Comparison of ENCODE assay signal across 8 cellular contexts in genomic region chr21:33433425-33434114, GRCh38. TPM values are rescaled to one million over a fixed set of nuclear protein-coding genes. Genes with fewer than 3 reads are reported as not detected.
DNase-seq lines count a peak whose midpoint lies in the region; ATAC-seq, FAIRE-seq and TF ChIP-seq lines count a peak whose summit lies in the region.

No MANE protein-coding gene starts in this region.

- intact Hi-C loops in psoas muscle (cut with DNase I) (no loop called here), posterior vena cava (cut with DNase I) (loop anchor here (10.0 kb wide), 2 partner anchors 59 to 69 kb away; no protein-coding TSS in a partner anchor)

- 83 to 86% (median 85%) methylated on average over 8 of the region's 8 CpGs for WGBS in psoas muscle, 3 donors

- H3K9me3 ChIP-seq in psoas muscle, result no peaks in the 10 kb centered on the region

- H3K4me1 ChIP-seq in psoas muscle, result peaks cover 12% of the 10 kb centered on the region

- H3K4me3 ChIP-seq in fibroblast of mammary gland (ENCODE audit: control insufficient read depth, low read depth, low read length) (no peak overlapping the region), psoas muscle (no peak overlapping the region)

- DNase-seq in GM12891 (ENCODE audit: insufficient read length, low spot score), result no peak
- peak; percentile 95 for DNase-seq in SIG-M5 treated with dmso at 0.1 percent for 504 hours (lab: John Stamatoyannopoulos, UW; ENCODE audit: unreplicated experiment)
- peak; percentile 34 for DNase-seq in fibroblast of mammary gland (ENCODE audit: low read depth)
- DNase-seq in psoas muscle, result no peak
- DNase-seq in T-helper 9 cell, result no peak
- DNase-seq in NCI-H2171 (lab: John Stamatoyannopoulos, UW), result no peak
- DNase-seq in posterior vena cava (ENCODE audit: low spot score), result no peak

- no peaks in the 10 kb centered on the region for H3K27me3 ChIP-seq in psoas muscle (ENCODE audit: insufficient read depth in 3 of 3, low read length in 2 of 3)

- peak; percentile 55 for FAIRE-seq in GM12891 (lab: Jason Lieb, UNC)

- H3K27ac ChIP-seq in psoas muscle, result peak overlapping the region; percentile 79

- 0 out of 2 replicates have a peak, but pooled peaks have one; percentile 33 for TF ChIP-seq POLR2A in GM12891 (IDR thresholded peaks at IDR 0.05; ENCODE audit: low read depth, low read length)

- ATAC-seq in psoas muscle, result no peak
- ATAC-seq in GM19035 (IDR thresholded peaks at IDR 0.05; ENCODE audit: unreplicated experiment), result no peak

- TF ChIP-seq CTCF in fibroblast of mammary gland (conservative IDR thresholded peaks at IDR 0.05; ENCODE audit: control insufficient read depth, insufficient read depth, low read depth, low read length) (no peak), psoas muscle (IDR thresholded peaks at IDR 0.05) (no peak)

- H3K36me3 ChIP-seq in psoas muscle (ENCODE audit: insufficient read depth in 1 of 2, low read depth in 1 of 2), result peaks cover 5 to 97% of the 10 kb centered on the region in 2 donors

TF ChIP-seq in GM12891, 5 proteins besides CTCF, POLR2A, EP300 and RAD21:
- TF ChIP-seq TAF1 (IDR thresholded peaks at IDR 0.05; ENCODE audit: low read depth, low read length), result no peak
- TF ChIP-seq POU2F2 (IDR thresholded peaks at IDR 0.05; ENCODE audit: low read depth, low read length), result no peak
- TF ChIP-seq SPI1 (IDR thresholded peaks at IDR 0.05; ENCODE audit: low read depth, low read length), result peak; percentile 87
- TF ChIP-seq PAX5 (IDR thresholded peaks at IDR 0.05; ENCODE audit: insufficient read depth, low read length, severe bottlenecking), result no peak
- 0 out of 2 replicates have a peak, but pooled peaks have one; percentile 47 for TF ChIP-seq POLR2AphosphoS5 (IDR thresholded peaks at IDR 0.05; ENCODE audit: low read depth, low read length)
TF ChIP-seq in GM12891: peak in this region for 2.

RNA-seq across cellular contexts. Expression of gene IFNGR2, which starts 30.4 kb away (rescaled TPM):
- 46.4 TPM for polyA plus RNA-seq in GM12891 (2012; ENCODE audit: low read depth, missing spikeins)
- total RNA-seq in psoas muscle (10 to 100 TPM; 16.0 to 42.9 (median 31.3) TPM), posterior vena cava (10 to 100 TPM; 50.2 to 51.0 TPM)
- polyA plus RNA-seq in psoas muscle, result 10 to 100 TPM; 11.7 to 24.7 (median 22.2) TPM

RNA-seq across cellular contexts. Expression of gene TMEM50B, which starts 46.2 kb away (rescaled TPM):
- 9.7 TPM for polyA plus RNA-seq in GM12891 (2012; ENCODE audit: low read depth, missing spikeins)
- 10 to 100 TPM; 16.8 to 30.0 (median 20.7) TPM for total RNA-seq in psoas muscle
- 10 to 100 TPM; 16.0 to 42.6 (median 23.6) TPM for polyA plus RNA-seq in psoas muscle
- total RNA-seq in posterior vena cava, result 10 to 100 TPM; 34.2 to 49.1 TPM

RNA-seq across cellular contexts. Expression of gene DNAJC28, which starts 57.9 kb away (rescaled TPM):
- 0.35 TPM for polyA plus RNA-seq in GM12891 (2012; ENCODE audit: low read depth, missing spikeins)
- total RNA-seq in psoas muscle (1 to 10 TPM; 3.0 to 4.5 (median 3.3) TPM), posterior vena cava (1 to 10 TPM; 1.3 to 1.6 TPM)
- polyA plus RNA-seq in psoas muscle, result 1 to 10 TPM; 2.9 to 7.6 (median 2.9) TPM

Comparison
In these comparisons a context has a peak if more than half of its experiments do, and no peak if none do; other contexts are left out.
1. DNase-seq: peak in SIG-M5 treated with dmso at 0.1 percent for 504 hours (single experiment) and fibroblast of mammary gland (single experiment); none in GM12891 (single experiment), psoas muscle (0 of 2), T-helper 9 cell (single experiment), NCI-H2171 (single experiment) and posterior vena cava (single experiment).
2. intact Hi-C loops: an anchor here in posterior vena cava (10.0 kb wide); none called in psoas muscle.